Comparison of ENCODE assay signal across 9 cellular contexts in the genomic region with DNA sequence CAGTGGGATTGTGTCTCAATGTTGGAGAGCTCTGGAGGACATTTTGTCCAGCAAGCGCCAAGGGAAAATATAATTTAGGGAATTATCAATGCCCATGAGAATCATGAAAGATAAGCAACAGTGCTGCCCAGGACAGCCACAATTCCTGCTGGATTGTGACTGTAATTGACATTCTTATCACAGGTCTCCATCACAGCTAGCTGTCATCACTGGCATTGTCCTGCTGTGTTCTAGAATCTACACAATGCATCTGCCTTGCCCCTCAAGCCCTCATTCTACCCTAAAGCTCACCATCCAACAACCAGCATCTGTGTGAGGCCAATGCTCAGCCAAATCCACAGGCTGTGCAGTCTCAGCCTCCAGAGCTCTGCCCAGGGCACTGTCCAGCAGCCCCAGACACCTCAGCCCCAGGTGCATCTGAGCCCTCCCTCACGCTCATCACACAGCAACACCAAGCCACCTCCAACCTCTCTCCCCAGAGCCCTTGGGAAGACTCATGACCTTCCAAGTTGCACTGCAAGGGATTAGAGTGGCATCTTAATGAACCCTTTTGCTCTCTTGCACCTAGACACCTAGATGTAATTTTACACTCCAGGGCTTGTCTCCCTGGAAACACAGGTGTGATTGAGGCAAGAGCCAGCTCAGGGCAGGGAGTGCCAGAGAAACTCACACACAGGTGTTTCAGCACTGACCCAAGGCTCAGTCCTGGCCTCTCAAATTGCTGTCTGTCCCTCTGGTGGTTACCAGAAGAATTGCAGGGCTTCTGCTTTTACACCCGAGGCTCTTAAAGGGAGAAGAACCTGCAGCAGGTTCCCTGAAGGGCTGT.
DNase-seq lines count a peak whose midpoint lies in the region; ATAC-seq, FAIRE-seq and TF ChIP-seq lines count a peak whose summit lies in the region.
"Had no signal": no experiment of that assay in that cellular context is flagged by ENCODE, and none has a peak within 500 bp of the region (broad histone marks: within the 10 kb centered on the region; RNA-seq: fewer than 3 reads in every experiment).

No MANE protein-coding gene starts in this region.

- no peak overlapping the region for H3K9ac ChIP-seq in HepG2 (ENCODE audit: insufficient read depth, low read depth, low read length)

- no peaks in the 10 kb centered on the region; the same call in 1 of the 2 replicates for H4K20me1 ChIP-seq in HepG2 (ENCODE audit: insufficient read depth, low read length)

- no peak overlapping the region for H3K27ac Mint-ChIP-seq in chondrocyte (ENCODE audit: unreplicated experiment)

- H3K36me3 ChIP-seq in HepG2 (replicated peaks in 1 of 2; ENCODE audit: control insufficient read depth in 1 of 2, insufficient read depth in 2 of 2, low read length in 2 of 2) (no peaks in the 10 kb centered on the region), thyroid gland (no peaks in the 10 kb centered on the region)

- no peak for TF ChIP-seq POLR2A in HepG2 (IDR thresholded peaks at IDR 0.05; ENCODE audit: insufficient read depth in 1 of 2, low read depth in 2 of 2, low read length in 2 of 2)
- no peak for TF ChIP-seq POLR2A in thyroid gland (IDR thresholded peaks at IDR 0.05)

- CTCF ChIA-PET in HepG2 (lab: Yijun Ruan, JAX; ENCODE audit: low intra/inter-chr PET ratio, low total read pairs) = no interaction called here

- no peak for TF ChIP-seq RAD21 in HepG2 (CRISPR knock-in tag; IDR thresholded peaks at IDR 0.05)

- peak; percentile 79 for DNase-seq in DMS 273 (lab: John Stamatoyannopoulos, UW; ENCODE audit: unreplicated experiment)
- peak; percentile 56 for DNase-seq in M059J (ENCODE audit: low read depth)
- DNase-seq in SHP77 (lab: John Stamatoyannopoulos, UW) = peak; percentile 64 to 84
- DNase-seq in chondrocyte (ENCODE audit: low spot score) = no peak
- peak; percentile 73 for DNase-seq in HepG2 (ENCODE audit: low spot score)
- DNase-seq in thyroid gland = peak; percentile 22 to 31

- no TSS peak for BruUV-seq in HepG2 (replicated peaks; lab: Mats Ljungman, UMichigan)

- H3K27ac ChIP-seq in HepG2 (ENCODE audit: extremely low read length, insufficient read depth, low read length) (no peak overlapping the region), thyroid gland (no peak overlapping the region)
- H3K27ac ChIP-seq: skin epidermis had no signal

- H3K4me1 ChIP-seq in HepG2 (ENCODE audit: insufficient read depth, low read length) (no peaks in the 10 kb centered on the region), thyroid gland (no peaks in the 10 kb centered on the region)

- no peaks in the 10 kb centered on the region for H3K9me3 ChIP-seq in HepG2 (ENCODE audit: low read length)
- no peaks in the 10 kb centered on the region for H3K9me3 ChIP-seq in thyroid gland

- no peak overlapping the region for H3K4me2 ChIP-seq in HepG2 (ENCODE audit: low read depth, low read length)

- peak; percentile 68 for ATAC-seq in GM19463 (IDR thresholded peaks at IDR 0.05; ENCODE audit: unreplicated experiment)
- ATAC-seq in HepG2 = peak; percentile 85
- no peak for ATAC-seq in GM18909 (IDR thresholded peaks at IDR 0.05; ENCODE audit: poor library complexity, unreplicated experiment)

- H3K4me1 Mint-ChIP-seq in chondrocyte (ENCODE audit: low read depth) = peaks cover 3% of the 10 kb centered on the region

- H3K9me3 Mint-ChIP-seq in chondrocyte (ENCODE audit: low read depth) = no peaks in the 10 kb centered on the region

- POLR2A ChIA-PET in HepG2 (lab: Yijun Ruan, JAX) = no interaction called here

- H3K27me3 ChIP-seq in HepG2 (ENCODE audit: control insufficient read depth in 1 of 2, insufficient read depth in 2 of 2, low read length in 2 of 2) = 0 out of 5 replicates have a peak, but pooled peaks cover 0 to 2% of the 10 kb centered on the region in 2 experiments
- H3K27me3 ChIP-seq in thyroid gland = no peaks in the 10 kb centered on the region

- no peak overlapping the region for H3K4me3 ChIP-seq in HepG2 (replicated peaks in 1 of 3; ENCODE audit: insufficient read depth in 1 of 3, low read depth in 2 of 3, low read length in 3 of 3)
- no peak overlapping the region for H3K4me3 ChIP-seq in thyroid gland (replicated peaks in 1 of 3)
- H3K4me3 ChIP-seq: skin epidermis had no signal

- H3K36me3 Mint-ChIP-seq in chondrocyte (ENCODE audit: low read depth) = no peaks in the 10 kb centered on the region

- FAIRE-seq in HepG2 (lab: Jason Lieb, UNC) = peak; percentile 62

- in situ Hi-C loops in HepG2 (cut with HindIII; ENCODE audit: extremely low pct_ligation_motif_present, low pct_unique_long_range_greater_than_20kb) = no loop called here

- peak; percentile 84 for TF ChIP-seq CTCF in chondrocyte (IDR thresholded peaks at IDR 0.05)
- peak; percentile 74 for TF ChIP-seq CTCF in HepG2 (CRISPR knock-in tag; IDR thresholded peaks at IDR 0.05)
- TF ChIP-seq CTCF in thyroid gland (IDR thresholded peaks at IDR 0.05) = peak; percentile 50 to 94 (median 76)

- WGBS in HepG2 (ENCODE audit: low lambda C conversion rate) = 2% methylated on average over 3 of the region's 3 CpGs
- whole genome bisulfite sequencing in thyroid gland, 2 donors = 58 to 64% methylated on average over 3 of the region's 3 CpGs

- TF ChIP-seq EP300 in HepG2 (IDR thresholded peaks at IDR 0.05; ENCODE audit: low read depth in 2 of 2, low read length in 2 of 2) = no peak
- no peak for TF ChIP-seq EP300 in HepG2 (CRISPR knock-in tag; IDR thresholded peaks at IDR 0.05; ENCODE audit: borderline replicate concordance)

- H2AFZ ChIP-seq in HepG2 (ENCODE audit: low read length) = no peak overlapping the region

- H3K79me2 ChIP-seq in HepG2 (ENCODE audit: insufficient read depth, low read length) = no peaks in the 10 kb centered on the region

- intact Hi-C loops in HepG2 (cut with micrococcal nuclease; ENCODE audit: unreplicated experiment) = no loop called here
- intact Hi-C loops in thyroid gland (cut with DNase I) = no loop called here

- H3K27me3 Mint-ChIP-seq in chondrocyte (ENCODE audit: low read depth) = peaks cover 44% of the 10 kb centered on the region

- H3K4me3 Mint-ChIP-seq in chondrocyte (ENCODE audit: unreplicated experiment) = no peak overlapping the region

TF ChIP-seq in HepG2, 621 proteins besides CTCF, POLR2A, EP300 and RAD21:
- TF ChIP-seq, protein P1, sequence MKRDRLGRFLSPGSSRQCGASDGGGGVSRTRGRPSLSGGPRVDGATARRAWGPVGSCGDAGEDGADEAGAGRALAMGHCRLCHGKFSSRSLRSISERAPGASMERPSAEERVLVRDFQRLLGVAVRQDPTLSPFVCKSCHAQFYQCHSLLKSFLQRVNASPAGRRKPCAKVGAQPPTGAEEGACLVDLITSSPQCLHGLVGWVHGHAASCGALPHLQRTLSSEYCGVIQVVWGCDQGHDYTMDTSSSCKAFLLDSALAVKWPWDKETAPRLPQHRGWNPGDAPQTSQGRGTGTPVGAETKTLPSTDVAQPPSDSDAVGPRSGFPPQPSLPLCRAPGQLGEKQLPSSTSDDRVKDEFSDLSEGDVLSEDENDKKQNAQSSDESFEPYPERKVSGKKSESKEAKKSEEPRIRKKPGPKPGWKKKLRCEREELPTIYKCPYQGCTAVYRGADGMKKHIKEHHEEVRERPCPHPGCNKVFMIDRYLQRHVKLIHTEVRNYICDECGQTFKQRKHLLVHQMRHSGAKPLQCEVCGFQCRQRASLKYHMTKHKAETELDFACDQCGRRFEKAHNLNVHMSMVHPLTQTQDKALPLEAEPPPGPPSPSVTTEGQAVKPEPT (CRISPR knock-in tag; IDR thresholded peaks at IDR 0.05; ENCODE audit: low read depth) = no peak
- peak; percentile 80 for TF ChIP-seq XRCC5 (optimal IDR thresholded peaks at IDR 0.05; ENCODE audit: low read length)
- TF ChIP-seq RFX5 (IDR thresholded peaks at IDR 0.05; ENCODE audit: low read depth, low read length) = 0 out of 2 replicates have a peak, but pooled peaks have one; percentile 25
- TF ChIP-seq, protein P2, sequence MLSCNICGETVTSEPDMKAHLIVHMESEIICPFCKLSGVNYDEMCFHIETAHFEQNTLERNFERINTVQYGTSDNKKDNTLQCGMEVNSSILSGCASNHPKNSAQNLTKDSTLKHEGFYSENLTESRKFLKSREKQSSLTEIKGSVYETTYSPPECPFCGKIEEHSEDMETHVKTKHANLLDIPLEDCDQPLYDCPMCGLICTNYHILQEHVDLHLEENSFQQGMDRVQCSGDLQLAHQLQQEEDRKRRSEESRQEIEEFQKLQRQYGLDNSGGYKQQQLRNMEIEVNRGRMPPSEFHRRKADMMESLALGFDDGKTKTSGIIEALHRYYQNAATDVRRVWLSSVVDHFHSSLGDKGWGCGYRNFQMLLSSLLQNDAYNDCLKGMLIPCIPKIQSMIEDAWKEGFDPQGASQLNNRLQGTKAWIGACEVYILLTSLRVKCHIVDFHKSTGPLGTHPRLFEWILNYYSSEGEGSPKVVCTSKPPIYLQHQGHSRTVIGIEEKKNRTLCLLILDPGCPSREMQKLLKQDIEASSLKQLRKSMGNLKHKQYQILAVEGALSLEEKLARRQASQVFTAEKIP (CRISPR knock-in tag; IDR thresholded peaks at IDR 0.05; ENCODE audit: borderline replicate concordance) = no peak
- peak; percentile 93 for TF ChIP-seq GZF1 (CRISPR knock-in tag; IDR thresholded peaks at IDR 0.05)
- TF ChIP-seq, protein P3, sequence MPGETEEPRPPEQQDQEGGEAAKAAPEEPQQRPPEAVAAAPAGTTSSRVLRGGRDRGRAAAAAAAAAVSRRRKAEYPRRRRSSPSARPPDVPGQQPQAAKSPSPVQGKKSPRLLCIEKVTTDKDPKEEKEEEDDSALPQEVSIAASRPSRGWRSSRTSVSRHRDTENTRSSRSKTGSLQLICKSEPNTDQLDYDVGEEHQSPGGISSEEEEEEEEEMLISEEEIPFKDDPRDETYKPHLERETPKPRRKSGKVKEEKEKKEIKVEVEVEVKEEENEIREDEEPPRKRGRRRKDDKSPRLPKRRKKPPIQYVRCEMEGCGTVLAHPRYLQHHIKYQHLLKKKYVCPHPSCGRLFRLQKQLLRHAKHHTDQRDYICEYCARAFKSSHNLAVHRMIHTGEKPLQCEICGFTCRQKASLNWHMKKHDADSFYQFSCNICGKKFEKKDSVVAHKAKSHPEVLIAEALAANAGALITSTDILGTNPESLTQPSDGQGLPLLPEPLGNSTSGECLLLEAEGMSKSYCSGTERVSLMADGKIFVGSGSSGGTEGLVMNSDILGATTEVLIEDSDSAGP (CRISPR knock-in tag; IDR thresholded peaks at IDR 0.05; ENCODE audit: borderline replicate concordance) = 0 out of 2 replicates have a peak, but pooled peaks have one; percentile 35
- 0 out of 2 replicates have a peak, but pooled peaks have one; percentile 3 for TF ChIP-seq STAG1 (CRISPR knock-in tag; IDR thresholded peaks at IDR 0.05)
- TF ChIP-seq SMC3 (IDR thresholded peaks at IDR 0.05; ENCODE audit: low read length) = peak; percentile 62; the same call in 1 of the 2 replicates
